Comparison of ENCODE assay signal across 8 cellular contexts in genomic region chr16:69150146-69150865, GRCh38. TPM values are rescaled to one million over a fixed set of nuclear protein-coding genes. Genes with fewer than 3 reads are reported as not detected.
DNase-seq lines count a peak whose midpoint lies in the region; ATAC-seq, FAIRE-seq and TF ChIP-seq lines count a peak whose summit lies in the region.

No MANE protein-coding gene starts in this region.

- H3K4me1 ChIP-seq in OCI-LY7 (ENCODE audit: insufficient read depth, low read length, poor library complexity, severe bottlenecking) = no peaks in the 10 kb centered on the region

- intact Hi-C loops in OCI-LY7 (cut with micrococcal nuclease; ENCODE audit: unreplicated experiment) = loop anchor here (1.0 kb wide), 1 partner anchor 137 kb away; no protein-coding TSS in a partner anchor

- H3K27ac Mint-ChIP-seq in glutamatergic neuron (ENCODE audit: unreplicated experiment) (no peak overlapping the region), progenitor cell of endocrine pancreas (peak overlapping the region; percentile 29)

- no peaks in the 10 kb centered on the region for H3K36me3 Mint-ChIP-seq in glutamatergic neuron (ENCODE audit: unreplicated experiment)
- peaks cover 28% of the 10 kb centered on the region for H3K36me3 Mint-ChIP-seq in progenitor cell of endocrine pancreas (ENCODE audit: insufficient read depth)

- H4K20me1 ChIP-seq in OCI-LY7 (ENCODE audit: insufficient read depth, low read length) = no peaks in the 10 kb centered on the region

- H3K4me1 Mint-ChIP-seq in glutamatergic neuron (ENCODE audit: low read depth, unreplicated experiment) (peaks cover 8% of the 10 kb centered on the region), progenitor cell of endocrine pancreas (ENCODE audit: low read depth) (no peaks in the 10 kb centered on the region)

- H3K9me3 Mint-ChIP-seq in glutamatergic neuron (ENCODE audit: unreplicated experiment) (peaks cover 4% of the 10 kb centered on the region), progenitor cell of endocrine pancreas (ENCODE audit: low read depth) (no peaks in the 10 kb centered on the region)

- no peak overlapping the region for H3K4me3 ChIP-seq in OCI-LY7 (ENCODE audit: low read depth, low read length, poor library complexity, severe bottlenecking)

- H2AFZ ChIP-seq in OCI-LY7 (ENCODE audit: low read length) = no peak overlapping the region

- H3K4me3 Mint-ChIP-seq in glutamatergic neuron (ENCODE audit: unreplicated experiment) (peak overlapping the region; percentile 34), progenitor cell of endocrine pancreas (ENCODE audit: low read depth) (no peak overlapping the region)

- peaks cover 6% of the 10 kb centered on the region; the same call in 1 of the 2 replicates for H3K79me2 ChIP-seq in OCI-LY7 (ENCODE audit: insufficient read depth, low read depth, low read length)

- TF ChIP-seq CTCF in OCI-LY7 (conservative IDR thresholded peaks at IDR 0.05; ENCODE audit: low read length) = peak; percentile 92
- TF ChIP-seq CTCF in glutamatergic neuron (IDR thresholded peaks at IDR 0.05; ENCODE audit: partially characterized antibody, unreplicated experiment) = peak; percentile 77
- peak; percentile 79 for TF ChIP-seq CTCF in progenitor cell of endocrine pancreas (IDR thresholded peaks at IDR 0.05; ENCODE audit: unreplicated experiment)

- no peaks in the 10 kb centered on the region for H3K9me2 ChIP-seq in OCI-LY7 (ENCODE audit: insufficient read depth, low read length)

- no peak overlapping the region for H3K4me2 ChIP-seq in OCI-LY7 (ENCODE audit: low read length)

- ATAC-seq in GM19351 (IDR thresholded peaks at IDR 0.05; ENCODE audit: unreplicated experiment) = no peak

- no peak for FAIRE-seq in HTR-8/SVneo (lab: Jason Lieb, UNC)

- no peaks in the 10 kb centered on the region for H3K9me3 ChIP-seq in OCI-LY7 (ENCODE audit: low read length)

- peaks cover 89% of the 10 kb centered on the region for H3K36me3 ChIP-seq in OCI-LY7 (ENCODE audit: insufficient read depth, low read length)

- no peak overlapping the region for H3K27ac ChIP-seq in OCI-LY7 (ENCODE audit: low read depth, low read length, poor library complexity, severe bottlenecking)

- POLR2A ChIA-PET in OCI-LY7 (lab: Charles Lee) = interaction anchor here (0.6 to 1.5 kb wide), 5 partner anchors 17 to 327 kb away, joined by 3 to 6 read pairs (median 5); partner anchors contain the start of genes CHTF8 and UTP4

- CTCF ChIA-PET in OCI-LY7 (lab: Charles Lee; ENCODE audit: unreplicated experiment) = no interaction called here

- H3K27me3 Mint-ChIP-seq in glutamatergic neuron (ENCODE audit: unreplicated experiment) (peaks cover 5% of the 10 kb centered on the region), progenitor cell of endocrine pancreas (no peaks in the 10 kb centered on the region)

- DNase-seq in DMS153 treated with DMSO at 0.1 percent for 48 hours (lab: John Stamatoyannopoulos, UW; ENCODE audit: unreplicated experiment) = peak; percentile 48
- peak; percentile 76 for DNase-seq in HTR-8/SVneo (ENCODE audit: insufficient read length, low spot score)
- DNase-seq in OCI-LY7 (ENCODE audit: low spot score) = peak; percentile 74
- peak; percentile 75 for DNase-seq in amniotic epithelial cell (ENCODE audit: low read depth)
- DNase-seq in glutamatergic neuron = peak; percentile 42
- DNase-seq in progenitor cell of endocrine pancreas (ENCODE audit: low spot score, unreplicated experiment) = peak; percentile 37
- DNase-seq in COLO829 (ENCODE audit: low spot score) = no peak

- BruUV-seq in OCI-LY7 (replicated peaks; lab: Mats Ljungman, UMichigan) = no TSS peak

RNA-seq across cellular contexts. Expression of gene UTP4, which starts 17.9 kb away (rescaled TPM):
- 21.1 and 24.9 TPM in 2 replicates for total RNA-seq in OCI-LY7 (2014; rRNA removed; shearing (Covaris generic))
- 61.9 and 67.3 TPM in 2 replicates for total RNA-seq in OCI-LY7 (2022)
- total RNA-seq in glutamatergic neuron (ENCODE audit: unreplicated experiment) = 70.7 TPM
- total RNA-seq in progenitor cell of endocrine pancreas = 51.4 and 54.2 TPM in 2 replicates

RNA-seq across cellular contexts. Expression of gene CHTF8, which starts 17.9 kb away (rescaled TPM):
- total RNA-seq in OCI-LY7 (2014; rRNA removed; shearing (Covaris generic)) = 54.4 and 58.8 TPM in 2 replicates
- 131 and 151 TPM in 2 replicates for total RNA-seq in OCI-LY7 (2022)
- total RNA-seq in glutamatergic neuron (ENCODE audit: unreplicated experiment) = 116 TPM
- 111 and 117 TPM in 2 replicates for total RNA-seq in progenitor cell of endocrine pancreas

RNA-seq across cellular contexts. Expression of gene SNTB2, which starts 36.7 kb away (rescaled TPM):
- 21.2 and 39.4 TPM in 2 replicates for total RNA-seq in OCI-LY7 (2014; rRNA removed; shearing (Covaris generic))
- total RNA-seq in OCI-LY7 (2022) (32.6 and 34.1 TPM in 2 replicates), glutamatergic neuron (ENCODE audit: unreplicated experiment) (26.8 TPM), progenitor cell of endocrine pancreas (32.1 and 40.9 TPM in 2 replicates)

RNA-seq across cellular contexts. Expression of gene HAS3, which starts 44.9 kb away (rescaled TPM):
- total RNA-seq in OCI-LY7 (2014; rRNA removed; shearing (Covaris generic)) = 0.09 TPM in 1 of 2 replicates, not detected in the other
- total RNA-seq in OCI-LY7 (2022) (0.29 and 0.31 TPM in 2 replicates), glutamatergic neuron (ENCODE audit: unreplicated experiment) (0.42 TPM), progenitor cell of endocrine pancreas (1.1 and 2.1 TPM in 2 replicates)
